20 cellular contexts compared by ENCODE assay signal in the genomic region with DNA sequence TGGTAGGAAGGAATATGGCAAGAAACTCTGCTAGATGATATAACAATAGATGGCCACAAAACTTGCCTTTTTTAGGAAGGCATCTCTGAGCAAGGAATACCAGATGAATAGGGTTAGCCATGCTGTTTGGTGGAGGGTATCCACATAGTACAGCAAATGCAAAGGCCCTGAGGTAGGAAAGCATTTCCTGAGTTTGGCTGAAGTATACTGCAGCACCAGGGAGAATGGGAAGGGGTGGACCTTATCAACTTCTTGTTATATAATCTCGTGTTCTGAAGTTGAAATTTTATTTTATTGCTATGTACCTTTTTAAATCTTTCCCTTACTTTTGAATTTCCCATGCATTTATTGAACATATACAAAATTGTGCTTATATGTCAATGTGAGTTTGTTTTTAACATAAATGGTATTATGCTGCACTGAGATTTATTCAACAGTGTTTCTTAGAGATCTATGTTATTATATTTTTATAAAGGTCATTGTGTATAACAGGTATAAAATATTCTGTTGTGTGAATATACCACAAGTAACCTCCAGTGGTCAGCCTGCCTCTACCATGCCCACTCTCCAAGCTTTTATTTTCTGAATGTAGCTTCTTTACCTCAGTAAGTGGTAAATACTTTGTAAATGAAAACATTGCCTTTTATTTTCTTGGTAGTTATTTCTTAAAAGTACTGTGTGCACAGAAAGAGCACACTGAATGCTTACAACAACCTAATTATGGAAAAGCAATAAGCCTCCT. TPM values are rescaled to one million over a fixed set of nuclear protein-coding genes. Genes with fewer than 3 reads are reported as not detected.
DNase-seq lines count a peak whose midpoint lies in the region; ATAC-seq, FAIRE-seq and TF ChIP-seq lines count a peak whose summit lies in the region.
"Had no signal": no experiment of that assay in that cellular context is flagged by ENCODE, and none has a peak within 500 bp of the region (broad histone marks: within the 10 kb centered on the region; RNA-seq: fewer than 3 reads in every experiment).

No MANE protein-coding gene starts in this region.

- no peaks in the 10 kb centered on the region for H3K9me3 Mint-ChIP-seq in T-helper 1 cell treated with Interleukin-12 subunit alpha and Interleukin-12 subunit beta and Interleukin-4 antibody, amounts not matched to agents 30 μg/mL and 1 μg/mL, for 36 hours
- no peaks in the 10 kb centered on the region for H3K9me3 Mint-ChIP-seq in neural progenitor cell

- H4K20me1 ChIP-seq in Karpas-422 (ENCODE audit: insufficient read depth, low read depth, low read length) = peaks cover 10% of the 10 kb centered on the region; the same call in 1 of the 2 replicates
- peaks cover 15% of the 10 kb centered on the region for H4K20me1 ChIP-seq in K562 (replicated peaks; ENCODE audit: control insufficient read depth, insufficient read depth, low read length)
- H4K20me1 ChIP-seq in neural cell (ENCODE audit: insufficient read depth) = no peaks in the 10 kb centered on the region
- peaks cover 15% of the 10 kb centered on the region for H4K20me1 ChIP-seq in neural progenitor cell (ENCODE audit: low read depth)

- POLR2A ChIA-PET in K562 (lab: Yijun Ruan, JAX) = interaction anchor here (1.6 to 1.8 kb wide), 2 partner anchors 11 to 85 kb away, joined by 3 to 4 read pairs; no protein-coding TSS in a partner anchor

- H3F3A ChIP-seq in neural cell (ENCODE audit: insufficient read depth, low read length, poor library complexity, severe bottlenecking) (no peaks in the 10 kb centered on the region), neural progenitor cell (ENCODE audit: low read depth) (peaks cover 43% of the 10 kb centered on the region)

- no peaks in the 10 kb centered on the region for H3K9me2 ChIP-seq in Karpas-422 (replicated peaks; ENCODE audit: insufficient read depth, low read length)
- no peaks in the 10 kb centered on the region for H3K9me2 ChIP-seq in neural cell (ENCODE audit: insufficient read depth, low read length)

- H3K9me3 ChIP-seq in Karpas-422 (ENCODE audit: low read length) = no peaks in the 10 kb centered on the region
- H3K9me3 ChIP-seq in K562 (replicated peaks; ENCODE audit: control insufficient read depth, insufficient read depth, low read depth, low read length) = no peaks in the 10 kb centered on the region
- H3K9me3 ChIP-seq in neural cell (ENCODE audit: low read length) = no peaks in the 10 kb centered on the region
- H3K9me3 ChIP-seq in neural progenitor cell (ENCODE audit: low read depth) = no peaks in the 10 kb centered on the region
- H3K9me3 ChIP-seq: neutrophil had no signal

- peak overlapping the region; percentile 20 for H3K27ac Mint-ChIP-seq in T-helper 1 cell treated with Interleukin-12 subunit alpha and Interleukin-12 subunit beta and Interleukin-4 antibody, amounts not matched to agents 30 μg/mL and 1 μg/mL, for 36 hours
- no peak overlapping the region for H3K27ac Mint-ChIP-seq in neural progenitor cell

- peaks cover 28% of the 10 kb centered on the region for H3K4me1 Mint-ChIP-seq in T-helper 1 cell treated with Interleukin-12 subunit alpha and Interleukin-12 subunit beta and Interleukin-4 antibody, amounts not matched to agents 30 μg/mL and 1 μg/mL, for 36 hours (ENCODE audit: low read depth)
- H3K4me1 Mint-ChIP-seq in neural progenitor cell = peaks cover 22% of the 10 kb centered on the region

- H3K27ac ChIP-seq in Karpas-422 (ENCODE audit: low read length) (no peak overlapping the region), K562 (ENCODE audit: extremely low read depth, low read depth, low read length) (no peak overlapping the region), neural cell (ENCODE audit: low read length) (no peak overlapping the region), neural progenitor cell (no peak overlapping the region)
- H3K27ac ChIP-seq: neutrophil had no signal

- BruUV-seq in K562 (replicated peaks; lab: Mats Ljungman, UMichigan) = no TSS peak

- no peak for TF ChIP-seq EP300 in K562 (IDR thresholded peaks at IDR 0.05; ENCODE audit: low read length)
- TF ChIP-seq EP300 in neural cell (conservative IDR thresholded peaks at IDR 0.05; ENCODE audit: poor library complexity, severe bottlenecking) = no peak

- FAIRE-seq in K562 (lab: Jason Lieb, UNC) = no peak
- FAIRE-seq: H54, RCC 7860 had no signal

- H3K27me3 Mint-ChIP-seq in T-helper 1 cell treated with Interleukin-12 subunit alpha and Interleukin-12 subunit beta and Interleukin-4 antibody, amounts not matched to agents 30 μg/mL and 1 μg/mL, for 36 hours (ENCODE audit: low read depth) = no peaks in the 10 kb centered on the region
- H3K27me3 Mint-ChIP-seq in neural progenitor cell (ENCODE audit: insufficient read depth, low read depth) = no peaks in the 10 kb centered on the region
- H3K27me3 Mint-ChIP-seq: activated naive CD8-positive, alpha-beta T cell had no signal

- 0 out of 6 replicates have a peak, but pooled peaks of 1 of the 3 experiments have one; percentile 18 for TF ChIP-seq CTCF in K562 (IDR thresholded peaks at IDR 0.05 in 2 of 3, conservative IDR thresholded peaks at IDR 0.05 in 1 of 3; ENCODE audit: insufficient read depth in 2 of 3, low read depth in 1 of 3, low read length in 3 of 3)
- peak; percentile 13 for TF ChIP-seq CTCF in neural cell (IDR thresholded peaks at IDR 0.05; ENCODE audit: poor library complexity, severe bottlenecking)
- TF ChIP-seq CTCF in neural progenitor cell (IDR thresholded peaks at IDR 0.05) = no peak

- H3K27me3 ChIP-seq in Karpas-422 (ENCODE audit: low read length) (no peaks in the 10 kb centered on the region), K562 (ENCODE audit: control insufficient read depth in 2 of 2, insufficient read depth in 2 of 2, low read length in 2 of 2) (no peaks in the 10 kb centered on the region), neural cell (ENCODE audit: insufficient read depth, low read depth, low read length) (no peaks in the 10 kb centered on the region), neural progenitor cell (no peaks in the 10 kb centered on the region)
- H3K27me3 ChIP-seq: neutrophil had no signal

- H3K4me3 Mint-ChIP-seq in T-helper 1 cell treated with Interleukin-12 subunit alpha and Interleukin-12 subunit beta and Interleukin-4 antibody, amounts not matched to agents 30 μg/mL and 1 μg/mL, for 36 hours = no peak overlapping the region
- H3K4me3 Mint-ChIP-seq in neural progenitor cell = no peak overlapping the region

- no peak for DNase-seq in T-helper 1 cell
- DNase-seq in Karpas-422 = no peak
- DNase-seq in K562 (ENCODE audit: extremely low read depth in 1 of 4, low spot score in 3 of 4) = no peak
- no peak for DNase-seq in iPS-NIHi7 (ENCODE audit: extremely low spot score)
- no peak for DNase-seq in neural progenitor cell (ENCODE audit: low spot score)
- DNase-seq in NCI-H2196 treated with DMSO at 0.1 percent for 48 hours (lab: John Stamatoyannopoulos, UW; ENCODE audit: unreplicated experiment) = no peak
- DNase-seq: 8988T, cerebellar nuclear complex, NCI-H1930, NCI-H524 treated with DMSO at 0.1 percent for 48 hours had no signal

- H3K9ac ChIP-seq in Karpas-422 (ENCODE audit: low read length) (no peak overlapping the region), K562 (ENCODE audit: insufficient read depth in 1 of 2, low read depth in 2 of 2, low read length in 2 of 2) (no peak overlapping the region), neural cell (ENCODE audit: low read length) (no peak overlapping the region), neural progenitor cell (no peak overlapping the region)

- 33% methylated on average over 1 of the region's 1 CpG for WGBS in K562 (ENCODE audit: insufficient coverage, low coverage, missing lambda C conversion rate)

- intact Hi-C loops in K562 (cut with micrococcal nuclease) = loop anchor here (5.0 kb wide), 2 partner anchors 45 to 70 kb away; no protein-coding TSS in a partner anchor

- H3K9me1 ChIP-seq in K562 (ENCODE audit: control insufficient read depth, insufficient read depth, low read length) = no peaks in the 10 kb centered on the region

- H3K4me2 ChIP-seq in Karpas-422 (ENCODE audit: low read depth, low read length, poor library complexity, severe bottlenecking) (no peak overlapping the region), K562 (ENCODE audit: insufficient read depth, low read length) (no peak overlapping the region), neural cell (ENCODE audit: low read length) (no peak overlapping the region), neural progenitor cell (no peak overlapping the region)

- H3K79me2 ChIP-seq in Karpas-422 (ENCODE audit: low read length) = peaks cover 18% of the 10 kb centered on the region
- H3K79me2 ChIP-seq in K562 (ENCODE audit: control insufficient read depth, insufficient read depth, low read length) = peaks cover 17% of the 10 kb centered on the region
- H3K79me2 ChIP-seq in neural cell (replicated peaks; ENCODE audit: insufficient read depth, low read length) = peaks cover 6% of the 10 kb centered on the region
- peaks cover 14% of the 10 kb centered on the region for H3K79me2 ChIP-seq in neural progenitor cell (ENCODE audit: low read depth)

- H2AFZ ChIP-seq in Karpas-422 (ENCODE audit: low read length) (peak overlapping the region; percentile 46), K562 (ENCODE audit: low read depth, low read length) (peak overlapping the region; percentile 51), neural cell (ENCODE audit: low read depth, low read length) (no peak overlapping the region), neural progenitor cell (replicated peaks) (no peak overlapping the region)

- TF ChIP-seq RAD21 in K562 (CRISPR knock-in tag; conservative IDR thresholded peaks at IDR 0.05 in 1 of 2, IDR thresholded peaks at IDR 0.05 in 1 of 2) = no peak
- no peak for TF ChIP-seq RAD21 in neural cell (conservative IDR thresholded peaks at IDR 0.05)

- no peak overlapping the region for H3K4me3 ChIP-seq in Karpas-422 (ENCODE audit: low read length)
- H3K4me3 ChIP-seq in K562 = no peak overlapping the region
- H3K4me3 ChIP-seq in neural cell (ENCODE audit: low read length) = no peak overlapping the region
- no peak overlapping the region for H3K4me3 ChIP-seq in neural progenitor cell

- no peaks in the 10 kb centered on the region for H3K36me3 ChIP-seq in Karpas-422 (ENCODE audit: insufficient read depth, low read length)
- no peaks in the 10 kb centered on the region for H3K36me3 ChIP-seq in K562 (ENCODE audit: control insufficient read depth, insufficient read depth, low read length)
- H3K36me3 ChIP-seq in neural cell (ENCODE audit: insufficient read depth, low read length) = no peaks in the 10 kb centered on the region
- H3K36me3 ChIP-seq in neural progenitor cell = no peaks in the 10 kb centered on the region
- H3K36me3 ChIP-seq: neutrophil had no signal

- ATAC-seq in K562 = no peak
- ATAC-seq: activated CD4-positive, CD25-positive, alpha-beta regulatory T cell treated with anti-CD3 and anti-CD28 coated beads, Interleukin-2, amount 50 U/mL, for 24 hours had no signal

- peaks cover 2% of the 10 kb centered on the region for H3K36me3 Mint-ChIP-seq in T-helper 1 cell treated with Interleukin-12 subunit alpha and Interleukin-12 subunit beta and Interleukin-4 antibody, amounts not matched to agents 30 μg/mL and 1 μg/mL, for 36 hours (ENCODE audit: low read depth)
- no peaks in the 10 kb centered on the region for H3K36me3 Mint-ChIP-seq in neural progenitor cell
- H3K36me3 Mint-ChIP-seq: activated naive CD8-positive, alpha-beta T cell had no signal

- in situ Hi-C loops in K562 (cut with MboI) = no loop called here

- TF ChIP-seq POLR2A in K562 (conservative IDR thresholded peaks at IDR 0.05) = no peak

- CTCF ChIA-PET in K562 (lab: Yijun Ruan, JAX; ENCODE audit: low intra/inter-chr PET ratio) = no interaction called here

- H3K4me1 ChIP-seq in Karpas-422 (ENCODE audit: low read length) = peaks cover 29% of the 10 kb centered on the region
- peaks cover 15 to 27% of the 10 kb centered on the region in 2 experiments; a peak in 4 of 5 replicates for H3K4me1 ChIP-seq in K562 (replicated peaks in 1 of 2; ENCODE audit: control insufficient read depth in 2 of 2, insufficient read depth in 2 of 2, low read length in 2 of 2)
- peaks cover 26% of the 10 kb centered on the region for H3K4me1 ChIP-seq in neural progenitor cell

RNA-seq across cellular contexts. Expression of gene KAT2B, which starts 2.8 kb away (rescaled TPM):
- 37.7 and 45.8 TPM in 2 replicates for total RNA-seq in Karpas-422 (2014; rRNA removed; shearing (Covaris generic); ENCODE audit: low replicate concordance)
- total RNA-seq in K562 (2011; cell fraction: chromatin; rRNA removed; ENCODE audit: low replicate concordance) = 17.0 and 36.6 TPM in 2 replicates
- total RNA-seq in K562 (2011; cell fraction: nucleolus; rRNA removed) = 7.0 and 8.9 TPM in 2 replicates
- total RNA-seq in K562 (2011; cell fraction: nucleoplasm; rRNA removed) = 18.3 and 30.8 TPM in 2 replicates
- total RNA-seq in K562 (2014; rRNA removed) (9.6 and 10.4 TPM in 2 replicates), K562 (2014; rRNA removed; fragmentation: Illumina TruSeq; extraction: Trizol) (12.6 and 13.5 TPM in 2 replicates), K562 (2015; rRNA removed; fragmentation: Illumina TruSeq; extraction: Trizol) (11.6 and 12.2 TPM in 2 replicates), K562 (2021) (12.6 and 13.2 TPM in 2 replicates), neural progenitor cell (ENCODE audit: low replicate concordance) (11.4 and 21.6 TPM in 2 replicates)
- polyA plus RNA-seq in K562 (2011; rRNA removed) (8.9 and 11.3 TPM in 2 replicates), K562 (2014; fragmentation: Illumina TruSeq; extraction: Trizol) (11.0 and 14.9 TPM in 2 replicates), K562 (2014; fragmentation: Nextera tagmentation; extraction: Ambion mirVana) (1 to 10 TPM; 3.3 to 3.5 TPM), K562 (2014; rRNA removed) (10.9 and 13.2 TPM in 2 replicates), neural cell (14.2 and 15.6 TPM in 2 replicates)
- 2.3 and 4.7 TPM in 2 replicates for polyA plus RNA-seq in K562 (2011; cell fraction: cytosol; rRNA removed)
- polyA plus RNA-seq in K562 (2011; cell fraction: nucleus; rRNA removed) = 13.5 and 13.7 TPM in 2 replicates
- 7.3 and 18.2 TPM in 2 replicates for polyA plus RNA-seq in K562 (2012)
- 11.3 and 12.9 TPM in 2 replicates for polyA minus RNA-seq in K562 (2011; rRNA and poly(A)+ RNA removed)
- 6.2 and 7.0 TPM in 2 replicates for polyA minus RNA-seq in K562 (2011; cell fraction: cytosol; rRNA and poly(A)+ RNA removed)
- 8.2 and 13.6 TPM in 2 replicates for polyA minus RNA-seq in K562 (2011; cell fraction: nucleus; rRNA and poly(A)+ RNA removed)
- 16.8 and 17.6 TPM in 2 replicates for polyA minus RNA-seq in neural cell

RNA-seq across cellular contexts. Expression of gene PP2D1, which starts 25.4 kb away (rescaled TPM):
- not detected in 2 replicates for total RNA-seq in Karpas-422 (2014; rRNA removed; shearing (Covaris generic); ENCODE audit: low replicate concordance)
- not detected in 2 replicates for total RNA-seq in K562 (2011; cell fraction: chromatin; rRNA removed; ENCODE audit: low replicate concordance)
- not detected in 2 replicates for total RNA-seq in K562 (2011; cell fraction: nucleolus; rRNA removed)
- total RNA-seq in K562 (2011; cell fraction: nucleoplasm; rRNA removed) = not detected in 2 replicates
- total RNA-seq in K562 (2014; rRNA removed) = not detected in 2 replicates
- total RNA-seq in K562 (2014; rRNA removed; fragmentation: Illumina TruSeq; extraction: Trizol) = not detected in 2 replicates
- not detected in 2 replicates for total RNA-seq in K562 (2015; rRNA removed; fragmentation: Illumina TruSeq; extraction: Trizol)
- total RNA-seq in K562 (2021) = not detected in 2 replicates
- polyA plus RNA-seq in K562 (2011; rRNA removed) = not detected in 2 replicates
- not detected in 2 replicates for polyA plus RNA-seq in K562 (2011; cell fraction: cytosol; rRNA removed)
- not detected in 2 replicates for polyA plus RNA-seq in K562 (2011; cell fraction: nucleus; rRNA removed)
- polyA plus RNA-seq in K562 (2012) = 0.19 and 0.22 TPM in 2 replicates
- not detected in 2 replicates for polyA plus RNA-seq in K562 (2014; fragmentation: Illumina TruSeq; extraction: Trizol)
- under 1 TPM; 0.07 to 0.10 TPM for polyA plus RNA-seq in K562 (2014; fragmentation: Nextera tagmentation; extraction: Ambion mirVana)
- polyA plus RNA-seq in K562 (2014; rRNA removed) = not detected in 2 replicates
- not detected in 2 replicates for polyA minus RNA-seq in K562 (2011; rRNA and poly(A)+ RNA removed)
- not detected in 2 replicates for polyA minus RNA-seq in K562 (2011; cell fraction: cytosol; rRNA and poly(A)+ RNA removed)
- polyA minus RNA-seq in K562 (2011; cell fraction: nucleus; rRNA and poly(A)+ RNA removed) = not detected in 2 replicates
- not detected in 2 replicates for polyA plus RNA-seq in neural cell
- polyA minus RNA-seq in neural cell = not detected in 2 replicates
- total RNA-seq in neural progenitor cell (ENCODE audit: low replicate concordance) = not detected in 2 replicates
- total RNA-seq: glomerular endothelial cell, lung microvascular endothelial cell had no signal
- polyA plus RNA-seq: thymus had no signal

Comparison
In these comparisons a context has a peak if more than half of its experiments do, and no peak if none do; other contexts are left out.
1. H2AFZ ChIP-seq: peak in Karpas-422 (single experiment) and K562 (single experiment); none in neural cell (single experiment) and neural progenitor cell (single experiment).